Comparison of ENCODE assay signal across 1 cellular context in genomic region chr14:32136027-32136825, GRCh38.
TF ChIP-seq lines count a peak whose summit lies in the region.

No MANE protein-coding gene starts in this region.

TF ChIP-seq in SK-N-SH, 30 proteins besides CTCF, POLR2A, EP300 and RAD21 (continued from another document):
- TF ChIP-seq REST (IDR thresholded peaks at IDR 0.05; ENCODE audit: low read depth, low read length), result no peak
- no peak for TF ChIP-seq MAX (IDR thresholded peaks at IDR 0.05; ENCODE audit: low read depth)
- TF ChIP-seq FOSL2 (IDR thresholded peaks at IDR 0.05; ENCODE audit: borderline replicate concordance, low read depth), result no peak
- TF ChIP-seq JUND (IDR thresholded peaks at IDR 0.05), result no peak
- no peak for TF ChIP-seq CHD2 (IDR thresholded peaks at IDR 0.05; ENCODE audit: low read length, partially characterized antibody)
- no peak for TF ChIP-seq ELF1 (IDR thresholded peaks at IDR 0.05)
TF ChIP-seq in SK-N-SH: peak in this region for 0.
